In the genomic region with DNA sequence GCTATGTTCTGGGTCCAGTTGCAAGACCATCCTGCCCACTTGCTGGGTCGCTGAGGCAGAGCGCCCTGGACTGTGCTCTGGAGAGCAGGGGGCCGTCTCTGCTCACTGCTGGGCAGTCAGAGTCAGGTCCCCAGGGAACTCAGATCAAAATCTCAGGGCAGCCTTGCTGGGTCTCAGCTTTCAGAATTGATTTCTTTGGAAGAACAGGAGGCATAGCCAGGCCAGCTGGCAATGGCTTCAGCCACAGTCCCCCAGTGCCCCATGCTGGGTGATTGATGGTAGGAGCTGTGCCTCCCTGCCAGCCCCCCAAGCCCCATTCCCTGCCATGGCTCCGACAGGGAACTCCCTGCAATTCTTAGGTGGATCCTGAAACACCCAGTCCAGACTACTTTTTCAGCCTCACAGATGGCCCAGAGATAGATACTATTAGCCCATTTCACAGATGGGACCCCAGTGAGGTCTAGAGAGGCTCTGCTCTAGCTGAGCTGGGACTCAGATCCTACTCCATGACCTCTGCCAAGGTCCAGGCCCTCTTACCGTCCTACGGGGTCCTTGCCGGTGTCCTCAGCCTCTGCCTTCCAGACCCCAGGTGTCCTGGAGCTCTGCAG, we compare ENCODE assay signal across 2 cellular contexts.
TF ChIP-seq lines count a peak whose summit lies in the region.

No MANE protein-coding gene starts in this region.

TF ChIP-seq in SK-N-SH, 30 proteins besides CTCF, POLR2A, EP300 and RAD21 (continued from another document):
- TF ChIP-seq EZH2phosphoT487 (IDR thresholded peaks at IDR 0.05; ENCODE audit: borderline replicate concordance, low read depth) (no peak), ELF1 (IDR thresholded peaks at IDR 0.05) (no peak), MXI1 (IDR thresholded peaks at IDR 0.05; ENCODE audit: low read depth, low read length) (no peak), RFX5 (IDR thresholded peaks at IDR 0.05; ENCODE audit: low read length) (no peak), USF2 (IDR thresholded peaks at IDR 0.05; ENCODE audit: borderline replicate concordance, low read depth, low read length) (no peak), JUND (IDR thresholded peaks at IDR 0.05) (no peak), RXRA (IDR thresholded peaks at IDR 0.05; ENCODE audit: borderline replicate concordance, low read depth) (no peak), SIN3A (IDR thresholded peaks at IDR 0.05; ENCODE audit: borderline replicate concordance, low read depth, low read length) (no peak), GATA2 (CRISPR knock-in tag; IDR thresholded peaks at IDR 0.05) (no peak; the same call in 1 of the 2 replicates), MEF2A (IDR thresholded peaks at IDR 0.05; ENCODE audit: borderline replicate concordance, low read depth) (no peak), MAX (IDR thresholded peaks at IDR 0.05; ENCODE audit: low read depth) (no peak)
- TF ChIP-seq, protein P1, sequence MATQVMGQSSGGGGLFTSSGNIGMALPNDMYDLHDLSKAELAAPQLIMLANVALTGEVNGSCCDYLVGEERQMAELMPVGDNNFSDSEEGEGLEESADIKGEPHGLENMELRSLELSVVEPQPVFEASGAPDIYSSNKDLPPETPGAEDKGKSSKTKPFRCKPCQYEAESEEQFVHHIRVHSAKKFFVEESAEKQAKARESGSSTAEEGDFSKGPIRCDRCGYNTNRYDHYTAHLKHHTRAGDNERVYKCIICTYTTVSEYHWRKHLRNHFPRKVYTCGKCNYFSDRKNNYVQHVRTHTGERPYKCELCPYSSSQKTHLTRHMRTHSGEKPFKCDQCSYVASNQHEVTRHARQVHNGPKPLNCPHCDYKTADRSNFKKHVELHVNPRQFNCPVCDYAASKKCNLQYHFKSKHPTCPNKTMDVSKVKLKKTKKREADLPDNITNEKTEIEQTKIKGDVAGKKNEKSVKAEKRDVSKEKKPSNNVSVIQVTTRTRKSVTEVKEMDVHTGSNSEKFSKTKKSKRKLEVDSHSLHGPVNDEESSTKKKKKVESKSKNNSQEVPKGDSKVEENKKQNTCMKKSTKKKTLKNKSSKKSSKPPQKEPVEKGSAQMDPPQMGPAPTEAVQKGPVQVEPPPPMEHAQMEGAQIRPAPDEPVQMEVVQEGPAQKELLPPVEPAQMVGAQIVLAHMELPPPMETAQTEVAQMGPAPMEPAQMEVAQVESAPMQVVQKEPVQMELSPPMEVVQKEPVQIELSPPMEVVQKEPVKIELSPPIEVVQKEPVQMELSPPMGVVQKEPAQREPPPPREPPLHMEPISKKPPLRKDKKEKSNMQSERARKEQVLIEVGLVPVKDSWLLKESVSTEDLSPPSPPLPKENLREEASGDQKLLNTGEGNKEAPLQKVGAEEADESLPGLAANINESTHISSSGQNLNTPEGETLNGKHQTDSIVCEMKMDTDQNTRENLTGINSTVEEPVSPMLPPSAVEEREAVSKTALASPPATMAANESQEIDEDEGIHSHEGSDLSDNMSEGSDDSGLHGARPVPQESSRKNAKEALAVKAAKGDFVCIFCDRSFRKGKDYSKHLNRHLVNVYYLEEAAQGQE (IDR thresholded peaks at IDR 0.05; ENCODE audit: low read depth, low read length): no peak
- TF ChIP-seq, protein P2, sequence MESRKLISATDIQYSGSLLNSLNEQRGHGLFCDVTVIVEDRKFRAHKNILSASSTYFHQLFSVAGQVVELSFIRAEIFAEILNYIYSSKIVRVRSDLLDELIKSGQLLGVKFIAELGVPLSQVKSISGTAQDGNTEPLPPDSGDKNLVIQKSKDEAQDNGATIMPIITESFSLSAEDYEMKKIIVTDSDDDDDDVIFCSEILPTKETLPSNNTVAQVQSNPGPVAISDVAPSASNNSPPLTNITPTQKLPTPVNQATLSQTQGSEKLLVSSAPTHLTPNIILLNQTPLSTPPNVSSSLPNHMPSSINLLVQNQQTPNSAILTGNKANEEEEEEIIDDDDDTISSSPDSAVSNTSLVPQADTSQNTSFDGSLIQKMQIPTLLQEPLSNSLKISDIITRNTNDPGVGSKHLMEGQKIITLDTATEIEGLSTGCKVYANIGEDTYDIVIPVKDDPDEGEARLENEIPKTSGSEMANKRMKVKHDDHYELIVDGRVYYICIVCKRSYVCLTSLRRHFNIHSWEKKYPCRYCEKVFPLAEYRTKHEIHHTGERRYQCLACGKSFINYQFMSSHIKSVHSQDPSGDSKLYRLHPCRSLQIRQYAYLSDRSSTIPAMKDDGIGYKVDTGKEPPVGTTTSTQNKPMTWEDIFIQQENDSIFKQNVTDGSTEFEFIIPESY (IDR thresholded peaks at IDR 0.05; ENCODE audit: borderline replicate concordance, low read depth): no peak
- TF ChIP-seq, protein P3, sequence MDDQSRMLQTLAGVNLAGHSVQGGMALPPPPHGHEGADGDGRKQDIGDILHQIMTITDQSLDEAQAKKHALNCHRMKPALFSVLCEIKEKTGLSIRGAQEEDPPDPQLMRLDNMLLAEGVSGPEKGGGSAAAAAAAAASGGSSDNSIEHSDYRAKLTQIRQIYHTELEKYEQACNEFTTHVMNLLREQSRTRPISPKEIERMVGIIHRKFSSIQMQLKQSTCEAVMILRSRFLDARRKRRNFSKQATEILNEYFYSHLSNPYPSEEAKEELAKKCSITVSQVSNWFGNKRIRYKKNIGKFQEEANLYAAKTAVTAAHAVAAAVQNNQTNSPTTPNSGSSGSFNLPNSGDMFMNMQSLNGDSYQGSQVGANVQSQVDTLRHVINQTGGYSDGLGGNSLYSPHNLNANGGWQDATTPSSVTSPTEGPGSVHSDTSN (IDR thresholded peaks at IDR 0.05): no peak

TF ChIP-seq in SK-N-SH treated with all-trans-retinoic acid at 6 μM for 48 hours, 23 proteins besides CTCF, POLR2A, EP300 and RAD21 (continued from another document):
- TF ChIP-seq, protein P4, sequence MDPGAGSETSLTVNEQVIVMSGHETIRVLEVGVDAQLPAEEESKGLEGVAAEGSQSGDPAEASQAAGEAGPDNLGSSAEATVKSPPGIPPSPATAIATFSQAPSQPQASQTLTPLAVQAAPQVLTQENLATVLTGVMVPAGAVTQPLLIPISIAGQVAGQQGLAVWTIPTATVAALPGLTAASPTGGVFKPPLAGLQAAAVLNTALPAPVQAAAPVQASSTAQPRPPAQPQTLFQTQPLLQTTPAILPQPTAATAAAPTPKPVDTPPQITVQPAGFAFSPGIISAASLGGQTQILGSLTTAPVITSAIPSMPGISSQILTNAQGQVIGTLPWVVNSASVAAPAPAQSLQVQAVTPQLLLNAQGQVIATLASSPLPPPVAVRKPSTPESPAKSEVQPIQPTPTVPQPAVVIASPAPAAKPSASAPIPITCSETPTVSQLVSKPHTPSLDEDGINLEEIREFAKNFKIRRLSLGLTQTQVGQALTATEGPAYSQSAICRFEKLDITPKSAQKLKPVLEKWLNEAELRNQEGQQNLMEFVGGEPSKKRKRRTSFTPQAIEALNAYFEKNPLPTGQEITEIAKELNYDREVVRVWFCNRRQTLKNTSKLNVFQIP (CRISPR knock-in tag; IDR thresholded peaks at IDR 0.05; ENCODE audit: borderline replicate concordance, low read depth): no peak
